In the genomic region with DNA sequence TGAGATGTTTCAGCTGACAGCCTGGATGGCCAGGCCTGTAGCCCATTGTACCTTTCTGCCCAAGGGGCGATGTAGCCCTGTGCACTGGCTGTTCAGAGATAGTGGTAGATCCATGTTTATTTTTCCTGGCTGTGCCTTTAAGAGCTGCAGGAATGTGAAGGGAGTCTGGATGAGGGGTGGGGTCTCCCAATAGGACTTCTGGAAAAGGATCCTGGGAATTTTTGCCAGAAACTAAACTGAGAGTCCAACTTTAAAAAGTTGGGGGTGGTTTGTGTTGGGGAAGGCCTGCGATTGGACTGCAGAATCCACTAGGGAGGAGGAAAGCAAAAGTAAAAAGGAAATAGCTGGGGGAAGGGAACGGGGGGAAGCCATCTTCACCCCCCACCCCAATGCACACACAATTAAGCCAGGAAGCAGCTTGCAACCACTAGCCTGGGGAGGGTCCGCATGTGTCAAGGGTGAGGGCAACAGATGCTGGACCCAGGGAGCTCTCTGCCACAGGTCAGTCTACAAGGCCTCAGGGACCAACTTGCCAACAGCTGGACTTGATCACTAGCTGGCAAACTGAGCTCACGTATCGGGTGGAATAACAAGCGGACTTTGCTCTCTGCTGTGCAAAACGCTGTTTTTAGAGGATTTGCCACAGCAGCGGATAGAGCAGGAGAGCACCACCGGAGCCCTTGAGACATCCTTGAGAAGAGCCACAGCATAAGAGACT, we compare ENCODE assay signal across 12 cellular contexts. TPM values are rescaled to one million over a fixed set of nuclear protein-coding genes. Genes with fewer than 3 reads are reported as not detected.
DNase-seq lines count a peak whose midpoint lies in the region; ATAC-seq and TF ChIP-seq lines count a peak whose summit lies in the region.
"Had no signal": no experiment of that assay in that cellular context is flagged by ENCODE, and none has a peak within 500 bp of the region (broad histone marks: within the 10 kb centered on the region; RNA-seq: fewer than 3 reads in every experiment).

A gene (plus strand): TSS at position 371 of the 718 bp plus-strand sequence. CDS start 370 bp downstream, outside the sequence.

- no peak for TF ChIP-seq CTCF in thoracic aorta (IDR thresholded peaks at IDR 0.05)

- intact Hi-C loops in activated T-helper 1 cell treated with anti-CD3 and anti-CD28 coated beads, Interleukin-12 subunit alpha, Interleukin-12 subunit beta, Interleukin-2, Interleukin-4 antibody, amounts not matched to agents 30 ng/mL and 10 ng/mL and 1 ng/mL, durations not matched to agents 14 hours and 24 hours and 36 hours (cut with micrococcal nuclease), result no loop called here

- H3K4me3 ChIP-seq in thoracic aorta (peak within 1 kb of the TSS; percentile 64), MG63 (no peak within 1 kb of the TSS)

- H3K4me3 Mint-ChIP-seq in activated T-helper 1 cell treated with anti-CD3 and anti-CD28 coated beads, Interleukin-12 subunit alpha, Interleukin-12 subunit beta, Interleukin-2, Interleukin-4 antibody, amounts not matched to agents 30 ng/mL and 10 ng/mL and 1 ng/mL, durations not matched to agents 14 hours and 24 hours and 36 hours, result no peak within 1 kb of the TSS
- H3K4me3 Mint-ChIP-seq: CD8-positive, alpha-beta T cell had no signal

- peak; percentile 23 for DNase-seq in HuH-7 (ENCODE audit: low spot score)
- DNase-seq in fibroblast of the conjunctiva (ENCODE audit: low read depth), result peak; percentile 55
- DNase-seq in mucosa of gallbladder (ENCODE audit: low spot score), result no peak
- DNase-seq in thoracic aorta (ENCODE audit: low spot score), result no peak
- DNase-seq in activated T-helper 1 cell treated with anti-CD3 and anti-CD28 coated beads, Interleukin-12 subunit alpha, Interleukin-12 subunit beta, Interleukin-2, Interleukin-4 antibody, amounts not matched to agents 30 ng/mL and 10 ng/mL and 1 ng/mL, durations not matched to agents 14 hours and 24 hours and 36 hours (ENCODE audit: low spot score), result no peak
- DNase-seq in MG63, result no peak
- DNase-seq: CD8-positive, alpha-beta T cell; PC-3 had no signal

- no peaks in the 10 kb centered on the region for H3K4me1 Mint-ChIP-seq in activated T-helper 1 cell treated with anti-CD3 and anti-CD28 coated beads, Interleukin-12 subunit alpha, Interleukin-12 subunit beta, Interleukin-2, Interleukin-4 antibody, amounts not matched to agents 30 ng/mL and 10 ng/mL and 1 ng/mL, durations not matched to agents 14 hours and 24 hours and 36 hours (ENCODE audit: low read depth)

- H3K36me3 Mint-ChIP-seq in activated T-helper 1 cell treated with anti-CD3 and anti-CD28 coated beads, Interleukin-12 subunit alpha, Interleukin-12 subunit beta, Interleukin-2, Interleukin-4 antibody, amounts not matched to agents 30 ng/mL and 10 ng/mL and 1 ng/mL, durations not matched to agents 14 hours and 24 hours and 36 hours (ENCODE audit: low read depth), result no peaks in the 10 kb centered on the region
- H3K36me3 Mint-ChIP-seq: CD8-positive, alpha-beta T cell had no signal

- H3K27ac Mint-ChIP-seq in activated T-helper 1 cell treated with anti-CD3 and anti-CD28 coated beads, Interleukin-12 subunit alpha, Interleukin-12 subunit beta, Interleukin-2, Interleukin-4 antibody, amounts not matched to agents 30 ng/mL and 10 ng/mL and 1 ng/mL, durations not matched to agents 14 hours and 24 hours and 36 hours, result no peak within 1 kb of the TSS
- H3K27ac Mint-ChIP-seq: CD8-positive, alpha-beta T cell had no signal

- H3K9me3 ChIP-seq in thoracic aorta (no peaks in the 10 kb centered on the region), MG63 (no peaks in the 10 kb centered on the region)

- H3K36me3 ChIP-seq in thoracic aorta (no peaks in the 10 kb centered on the region), MG63 (no peaks in the 10 kb centered on the region)

- H3K27me3 Mint-ChIP-seq in activated T-helper 1 cell treated with anti-CD3 and anti-CD28 coated beads, Interleukin-12 subunit alpha, Interleukin-12 subunit beta, Interleukin-2, Interleukin-4 antibody, amounts not matched to agents 30 ng/mL and 10 ng/mL and 1 ng/mL, durations not matched to agents 14 hours and 24 hours and 36 hours (ENCODE audit: insufficient read depth), result peaks cover 2% of the 10 kb centered on the region

- no peaks in the 10 kb centered on the region for H3K27me3 ChIP-seq in thoracic aorta (replicated peaks; ENCODE audit: insufficient read depth)
- H3K27me3 ChIP-seq in MG63, result no peaks in the 10 kb centered on the region

- peaks cover 0 to 30% of the 10 kb centered on the region in 2 donors for H3K4me1 ChIP-seq in thoracic aorta (ENCODE audit: control insufficient read depth in 1 of 2, low read depth in 2 of 2)

- H3K9me3 Mint-ChIP-seq in activated T-helper 1 cell treated with anti-CD3 and anti-CD28 coated beads, Interleukin-12 subunit alpha, Interleukin-12 subunit beta, Interleukin-2, Interleukin-4 antibody, amounts not matched to agents 30 ng/mL and 10 ng/mL and 1 ng/mL, durations not matched to agents 14 hours and 24 hours and 36 hours, result no peaks in the 10 kb centered on the region
- H3K9me3 Mint-ChIP-seq: CD8-positive, alpha-beta T cell had no signal

- ATAC-seq in thoracic aorta (ENCODE audit: insufficient number of reproducible peaks, low FRiP score, low read depth) (no peak), HG03521 (IDR thresholded peaks at IDR 0.05; ENCODE audit: unreplicated experiment) (no peak), HG03135 (IDR thresholded peaks at IDR 0.05; ENCODE audit: unreplicated experiment) (no peak)
- ATAC-seq: CD8-positive, alpha-beta T cell; esophagus mucosa; PC-3 had no signal

- H3K27ac ChIP-seq in thoracic aorta, result peak within 1 kb of the TSS in 1 of 2 donors; percentile 2
- H3K27ac ChIP-seq: KMS-11 had no signal

RNA-seq across cellular contexts. Expression of the gene that starts here (rescaled TPM):
- total RNA-seq in mucosa of gallbladder (12.9 TPM), thoracic aorta (1 to 10 TPM; 7.4 to 8.7 TPM)
- total RNA-seq in activated T-helper 1 cell treated with anti-CD3 and anti-CD28 coated beads, Interleukin-12 subunit alpha, Interleukin-12 subunit beta, Interleukin-2, Interleukin-4 antibody, amounts not matched to agents 30 ng/mL and 10 ng/mL and 1 ng/mL, durations not matched to agents 14 hours and 24 hours and 36 hours, result not detected in 2 replicates
- not detected in 2 replicates for total RNA-seq in MG63 (2014; rRNA removed; shearing (Covaris generic); ENCODE audit: low replicate concordance)
- total RNA-seq: CD8-positive, alpha-beta T cell; PC-3 had no signal

Comparison
In these comparisons a context has a peak if more than half of its experiments do, and no peak if none do; other contexts are left out.
1. DNase-seq: peak in HuH-7 (single experiment) and fibroblast of the conjunctiva (single experiment); none in mucosa of gallbladder (single experiment), thoracic aorta (single experiment), activated T-helper 1 cell treated with anti-CD3 and anti-CD28 coated beads, Interleukin-12 subunit alpha, Interleukin-12 subunit beta, Interleukin-2, Interleukin-4 antibody, amounts not matched to agents 30 ng/mL and 10 ng/mL and 1 ng/mL, durations not matched to agents 14 hours and 24 hours and 36 hours (single experiment) and MG63 (single experiment).